In the genomic region with DNA sequence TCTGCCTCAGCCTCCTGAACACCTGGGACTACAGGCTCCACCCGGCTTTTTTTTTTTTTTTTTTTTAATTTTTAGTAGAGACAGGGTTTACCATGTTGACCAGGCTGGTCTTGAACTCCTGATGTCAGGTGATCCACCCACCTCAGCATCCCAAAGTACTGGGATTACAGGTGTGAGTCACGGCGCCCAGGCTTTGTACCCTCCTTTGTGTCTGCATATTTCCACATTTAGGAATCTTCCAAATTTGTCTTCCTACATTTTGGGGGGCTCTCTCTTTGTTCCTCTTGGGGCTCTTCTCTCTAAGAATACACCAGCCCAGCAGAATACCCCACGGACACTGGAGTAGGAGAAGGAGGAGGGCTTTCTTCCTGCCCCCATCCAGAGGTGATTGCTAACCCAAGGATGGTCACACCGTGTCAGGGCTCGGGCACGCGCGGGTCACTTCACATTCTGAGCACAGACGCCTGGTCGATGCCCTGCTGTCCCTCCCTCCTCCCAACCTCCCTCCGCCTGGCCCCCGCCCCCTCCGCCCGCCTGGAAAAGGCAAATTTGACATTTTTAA, we compare ENCODE assay signal across 1 cellular context.
TF ChIP-seq lines count a peak whose summit lies in the region.

No MANE protein-coding gene starts in this region.

TF ChIP-seq in WTC11, 78 proteins besides CTCF, POLR2A, EP300 and RAD21:
- TF ChIP-seq NFE2L1 (CRISPR knock-in tag; IDR thresholded peaks at IDR 0.05): no peak
- TF ChIP-seq RORB (CRISPR knock-in tag; IDR thresholded peaks at IDR 0.05): no peak
- no peak for TF ChIP-seq GTF2I (CRISPR knock-in tag; conservative IDR thresholded peaks at IDR 0.05)
- TF ChIP-seq, protein P1, sequence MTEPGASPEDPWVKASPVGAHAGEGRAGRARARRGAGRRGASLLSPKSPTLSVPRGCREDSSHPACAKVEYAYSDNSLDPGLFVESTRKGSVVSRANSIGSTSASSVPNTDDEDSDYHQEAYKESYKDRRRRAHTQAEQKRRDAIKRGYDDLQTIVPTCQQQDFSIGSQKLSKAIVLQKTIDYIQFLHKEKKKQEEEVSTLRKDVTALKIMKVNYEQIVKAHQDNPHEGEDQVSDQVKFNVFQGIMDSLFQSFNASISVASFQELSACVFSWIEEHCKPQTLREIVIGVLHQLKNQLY (CRISPR knock-in tag; IDR thresholded peaks at IDR 0.05): no peak
- TF ChIP-seq FOXJ3 (CRISPR knock-in tag; IDR thresholded peaks at IDR 0.05; ENCODE audit: borderline replicate concordance): no peak
- TF ChIP-seq JAZF1 (CRISPR knock-in tag; IDR thresholded peaks at IDR 0.05): no peak
- TF ChIP-seq KAT7 (CRISPR knock-in tag; IDR thresholded peaks at IDR 0.05; ENCODE audit: borderline replicate concordance): no peak
